ENCODE assay signal across 12 cellular contexts in the genomic region with DNA sequence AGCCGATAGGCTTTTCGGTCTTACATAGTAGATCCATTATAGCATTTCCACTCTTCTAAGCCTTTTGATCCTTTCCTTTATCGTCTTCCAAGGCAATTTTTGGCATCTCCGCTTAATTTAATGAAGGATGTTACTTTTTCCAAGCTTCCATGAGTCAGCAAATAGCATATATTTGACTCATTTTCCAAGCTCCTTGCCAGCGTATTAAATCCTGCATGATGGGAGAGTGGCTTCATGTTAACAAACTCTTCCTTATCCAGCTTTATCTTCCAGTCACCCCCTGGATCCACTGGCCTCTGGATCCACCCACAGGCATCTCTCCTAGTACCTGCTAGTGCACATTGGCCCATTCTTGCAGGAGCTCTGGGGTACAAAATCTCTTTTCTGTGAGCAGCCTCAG. TPM values are rescaled to one million over a fixed set of nuclear protein-coding genes. Genes with fewer than 3 reads are reported as not detected.
DNase-seq lines count a peak whose midpoint lies in the region; ATAC-seq, FAIRE-seq and TF ChIP-seq lines count a peak whose summit lies in the region.
"Had no signal": no experiment of that assay in that cellular context is flagged by ENCODE, and none has a peak within 500 bp of the region (broad histone marks: within the 10 kb centered on the region; RNA-seq: fewer than 3 reads in every experiment).

No MANE protein-coding gene starts in this region.

- H3K4me3 Mint-ChIP-seq in osteocyte (ENCODE audit: unreplicated experiment): no peak overlapping the region
- no peak overlapping the region for H3K4me3 Mint-ChIP-seq in activated T-cell treated with anti-CD3 and anti-CD28 coated beads, Interleukin-2, amount 50 U/mL, for 24 hours
- H3K4me3 Mint-ChIP-seq: stimulated activated naive CD8-positive, alpha-beta T cell treated with anti-CD3 and anti-CD28 coated beads, Interleukin-15, Interleukin-2, amounts not matched to agents 100 ng/mL and 50 ng/mL, for 24 hours had no signal

- H3K9me2 ChIP-seq in PC-3 (replicated peaks; ENCODE audit: low read length): no peaks in the 10 kb centered on the region

- H3K4me3 ChIP-seq in PC-3 (ENCODE audit: low read length) (no peak overlapping the region), endothelial cell of umbilical vein (replicated peaks in 1 of 3; ENCODE audit: insufficient read depth in 1 of 3, low read depth in 1 of 3, low read length in 3 of 3) (no peak overlapping the region)
- H3K4me3 ChIP-seq: heart left ventricle had no signal

- BruUV-seq in PC-3 (replicated peaks; lab: Mats Ljungman, UMichigan) (no TSS peak), endothelial cell of umbilical vein (replicated peaks; lab: Mats Ljungman, UMichigan) (no TSS peak)

- H3K36me3 Mint-ChIP-seq in osteocyte (ENCODE audit: unreplicated experiment): peaks cover 2% of the 10 kb centered on the region
- no peaks in the 10 kb centered on the region for H3K36me3 Mint-ChIP-seq in activated T-cell treated with anti-CD3 and anti-CD28 coated beads, Interleukin-2, amount 50 U/mL, for 24 hours (ENCODE audit: low read depth)

- peaks cover 2% of the 10 kb centered on the region for H3K9me3 Mint-ChIP-seq in osteocyte (ENCODE audit: unreplicated experiment)
- H3K9me3 Mint-ChIP-seq in activated T-cell treated with anti-CD3 and anti-CD28 coated beads, Interleukin-2, amount 50 U/mL, for 24 hours: no peaks in the 10 kb centered on the region
- H3K9me3 Mint-ChIP-seq: stimulated activated naive CD8-positive, alpha-beta T cell treated with anti-CD3 and anti-CD28 coated beads, Interleukin-15, Interleukin-2, amounts not matched to agents 100 ng/mL and 50 ng/mL, for 24 hours had no signal

- intact Hi-C loops in PC-3 (cut with micrococcal nuclease): no loop called here
- intact Hi-C loops in endothelial cell of umbilical vein (cut with micrococcal nuclease): loop anchor here (10.0 kb wide), 1 partner anchor 491 kb away; no protein-coding TSS in a partner anchor

- no peaks in the 10 kb centered on the region for H3K9me3 ChIP-seq in PC-3 (ENCODE audit: low read length)
- H3K9me3 ChIP-seq in endothelial cell of umbilical vein (replicated peaks; ENCODE audit: control insufficient read depth, insufficient read depth, low read length): no peaks in the 10 kb centered on the region

- H3K9me1 ChIP-seq in endothelial cell of umbilical vein (replicated peaks; ENCODE audit: control insufficient read depth, extremely low read depth, insufficient read depth, low read length): no peaks in the 10 kb centered on the region

- POLR2A ChIA-PET in PC-3 (lab: Charles Lee; ENCODE audit: unreplicated experiment): no interaction called here
- POLR2A ChIA-PET in endothelial cell of umbilical vein (lab: Charles Lee): no interaction called here

- no peaks in the 10 kb centered on the region for H4K20me1 ChIP-seq in PC-3 (ENCODE audit: low read length)
- no peaks in the 10 kb centered on the region for H4K20me1 ChIP-seq in endothelial cell of umbilical vein (replicated peaks; ENCODE audit: control insufficient read depth, extremely low read depth, insufficient read depth, low read length)

- peak; percentile 66 for FAIRE-seq in endothelial cell of umbilical vein (lab: Jason Lieb, UNC)
- FAIRE-seq: GM12892 had no signal

- H3F3A ChIP-seq in PC-3 (ENCODE audit: low read length, unreplicated experiment): peaks cover 3% of the 10 kb centered on the region

- DNase-seq in AG20443 (ENCODE audit: low spot score) (peak; percentile 53), PC-3 (peak; percentile 73), endothelial cell of umbilical vein (ENCODE audit: low read depth, low spot score) (peak; percentile 65), osteocyte (ENCODE audit: extremely low spot score, unreplicated experiment) (no peak), T-helper 1 cell (no peak), DMS79 (lab: John Stamatoyannopoulos, UW) (no peak)
- no peak for DNase-seq in activated T-cell treated with anti-CD3 and anti-CD28 coated beads, Interleukin-2, amount 50 U/mL, for 24 hours
- DNase-seq: heart left ventricle had no signal

- peak overlapping the region; percentile 54 for H3K4me2 ChIP-seq in PC-3 (ENCODE audit: low read length)
- H3K4me2 ChIP-seq in endothelial cell of umbilical vein (ENCODE audit: insufficient read depth, low read length): peak overlapping the region; percentile 19

- peaks cover 53% of the 10 kb centered on the region for H3K4me1 Mint-ChIP-seq in osteocyte (ENCODE audit: unreplicated experiment)
- H3K4me1 Mint-ChIP-seq in activated T-cell treated with anti-CD3 and anti-CD28 coated beads, Interleukin-2, amount 50 U/mL, for 24 hours (ENCODE audit: low read depth): no peaks in the 10 kb centered on the region

- TF ChIP-seq CTCF in PC-3 (conservative IDR thresholded peaks at IDR 0.05; ENCODE audit: low read depth, low read length) (no peak), endothelial cell of umbilical vein (IDR thresholded peaks at IDR 0.05; ENCODE audit: extremely low read depth in 1 of 2, insufficient read depth in 1 of 2, low read depth in 1 of 2, low read length in 2 of 2) (no peak), osteocyte (IDR thresholded peaks at IDR 0.05) (no peak)

- H3K4me1 ChIP-seq in PC-3 (ENCODE audit: insufficient read depth, low read length) (peaks cover 15% of the 10 kb centered on the region), endothelial cell of umbilical vein (ENCODE audit: control insufficient read depth, extremely low read depth, insufficient read depth, low read length) (peaks cover 15% of the 10 kb centered on the region)

- ATAC-seq in PC-3 (peak; percentile 86), HG02938 (IDR thresholded peaks at IDR 0.05; ENCODE audit: unreplicated experiment) (no peak)

- H3K9ac ChIP-seq in PC-3 (ENCODE audit: low read length): no peak overlapping the region
- H3K9ac ChIP-seq in endothelial cell of umbilical vein (replicated peaks; ENCODE audit: extremely low read depth, insufficient read depth, low read length): no peak overlapping the region

- H3K27ac ChIP-seq in PC-3 (ENCODE audit: low read length) (no peak overlapping the region), endothelial cell of umbilical vein (ENCODE audit: insufficient read depth, low read depth, low read length) (no peak overlapping the region)

- H3K79me2 ChIP-seq in PC-3 (ENCODE audit: low read length) (no peaks in the 10 kb centered on the region), endothelial cell of umbilical vein (ENCODE audit: control insufficient read depth, insufficient read depth, low read length) (no peaks in the 10 kb centered on the region)

- dilution Hi-C loops in endothelial cell of umbilical vein (cut with MboI; ENCODE audit: extremely low pct_ligation_motif_present, low sequenced_read_pairs): loop anchor here (25.0 kb wide), 1 partner anchor 198 kb away; a partner anchor contains a TSS

- CTCF ChIA-PET in PC-3 (lab: Charles Lee): interaction anchor here (0.6 to 2.0 kb wide), 2 partner anchors 201 to 227 kb away, joined by 3 to 18 read pairs; no protein-coding TSS in a partner anchor
- CTCF ChIA-PET in endothelial cell of umbilical vein (lab: Charles Lee): interaction anchor here (0.7 to 26.4 kb wide), 8 partner anchors 8 to 536 kb away, joined by 3 to 967 read pairs (median 4); a partner anchor contains a TSS

- peak overlapping the region; percentile 93 for H3K27ac Mint-ChIP-seq in osteocyte (ENCODE audit: unreplicated experiment)
- H3K27ac Mint-ChIP-seq in activated T-cell treated with anti-CD3 and anti-CD28 coated beads, Interleukin-2, amount 50 U/mL, for 24 hours: no peak overlapping the region
- H3K27ac Mint-ChIP-seq: stimulated activated naive CD8-positive, alpha-beta T cell treated with anti-CD3 and anti-CD28 coated beads, Interleukin-15, Interleukin-2, amounts not matched to agents 100 ng/mL and 50 ng/mL, for 24 hours had no signal

- H2AFZ ChIP-seq in PC-3 (ENCODE audit: low read length) (peak overlapping the region; percentile 14; the same call in 1 of the 2 replicates), endothelial cell of umbilical vein (ENCODE audit: low read depth, low read length) (peak overlapping the region; percentile 49)

- no peak for TF ChIP-seq POLR2A in endothelial cell of umbilical vein (IDR thresholded peaks at IDR 0.05; ENCODE audit: low read depth, low read length)

- H3K36me3 ChIP-seq in PC-3 (ENCODE audit: low read depth, low read length): no peaks in the 10 kb centered on the region
- no peaks in the 10 kb centered on the region for H3K36me3 ChIP-seq in endothelial cell of umbilical vein (ENCODE audit: control insufficient read depth in 2 of 2, extremely low read depth in 1 of 2, insufficient read depth in 2 of 2, low read length in 2 of 2)
- H3K36me3 ChIP-seq: heart left ventricle had no signal

- H3K27me3 Mint-ChIP-seq in osteocyte (ENCODE audit: unreplicated experiment): peaks cover 4% of the 10 kb centered on the region
- H3K27me3 Mint-ChIP-seq in activated T-cell treated with anti-CD3 and anti-CD28 coated beads, Interleukin-2, amount 50 U/mL, for 24 hours: peaks cover 10% of the 10 kb centered on the region
- H3K27me3 Mint-ChIP-seq: stimulated activated naive CD8-positive, alpha-beta T cell treated with anti-CD3 and anti-CD28 coated beads, Interleukin-15, Interleukin-2, amounts not matched to agents 100 ng/mL and 50 ng/mL, for 24 hours had no signal

- H3K27me3 ChIP-seq in PC-3 (ENCODE audit: low read length) (0 out of 2 replicates have a peak, but pooled peaks cover 6% of the 10 kb centered on the region), endothelial cell of umbilical vein (ENCODE audit: control insufficient read depth in 2 of 2, insufficient read depth in 2 of 2, low read length in 2 of 2) (no peaks in the 10 kb centered on the region)
- H3K27me3 ChIP-seq: heart left ventricle had no signal

RNA-seq across cellular contexts. Expression of a gene that starts 13.0 kb away (rescaled TPM):
- not detected in 2 replicates for total RNA-seq in PC-3 (2014; rRNA removed)
- total RNA-seq in endothelial cell of umbilical vein: not detected in 2 replicates
- polyA plus RNA-seq in endothelial cell of umbilical vein: not detected in 2 replicates
- polyA plus RNA-seq in endothelial cell of umbilical vein (2011; cell fraction: cytosol; rRNA removed): not detected in 2 replicates
- polyA plus RNA-seq in endothelial cell of umbilical vein (2011; cell fraction: nucleus; rRNA removed): not detected in 2 replicates
- polyA plus RNA-seq in endothelial cell of umbilical vein (2012): not detected in 2 replicates
- 1.5 TPM in 1 of 2 replicates, not detected in the other for polyA minus RNA-seq in endothelial cell of umbilical vein
- not detected for polyA minus RNA-seq in endothelial cell of umbilical vein (2011; cell fraction: cytosol; rRNA and poly(A)+ RNA removed)
- polyA minus RNA-seq in endothelial cell of umbilical vein (2011; cell fraction: nucleus; rRNA and poly(A)+ RNA removed): 2.7 and 2.8 TPM in 2 replicates
- total RNA-seq in osteocyte: not detected in 2 replicates
- total RNA-seq: mononuclear cell had no signal
- polyA plus RNA-seq: heart left ventricle had no signal

RNA-seq across cellular contexts. Expression of a gene that starts 38.2 kb away (rescaled TPM):
- total RNA-seq in PC-3 (2014; rRNA removed) (not detected in 2 replicates), endothelial cell of umbilical vein (not detected in 2 replicates), osteocyte (not detected in 2 replicates)
- polyA plus RNA-seq in endothelial cell of umbilical vein: not detected in 2 replicates
- not detected in 2 replicates for polyA plus RNA-seq in endothelial cell of umbilical vein (2011; cell fraction: cytosol; rRNA removed)
- not detected in 2 replicates for polyA plus RNA-seq in endothelial cell of umbilical vein (2011; cell fraction: nucleus; rRNA removed)
- not detected in 2 replicates for polyA plus RNA-seq in endothelial cell of umbilical vein (2012)
- polyA minus RNA-seq in endothelial cell of umbilical vein: not detected in 2 replicates
- not detected for polyA minus RNA-seq in endothelial cell of umbilical vein (2011; cell fraction: cytosol; rRNA and poly(A)+ RNA removed)
- not detected in 2 replicates for polyA minus RNA-seq in endothelial cell of umbilical vein (2011; cell fraction: nucleus; rRNA and poly(A)+ RNA removed)
- total RNA-seq: heart left ventricle, mononuclear cell had no signal
- polyA plus RNA-seq: heart left ventricle had no signal

RNA-seq across cellular contexts. Expression of a gene that starts 51.7 kb away (rescaled TPM):
- total RNA-seq in PC-3 (2014; rRNA removed) (0.18 TPM in 1 of 2 replicates, not detected in the other), endothelial cell of umbilical vein (0.23 and 1.2 TPM in 2 replicates), osteocyte (0.50 and 1.5 TPM in 2 replicates)
- polyA plus RNA-seq in endothelial cell of umbilical vein: 0.13 and 0.30 TPM in 2 replicates
- polyA plus RNA-seq in endothelial cell of umbilical vein (2011; cell fraction: cytosol; rRNA removed): 0.04 and 0.08 TPM in 2 replicates
- 0.46 and 0.88 TPM in 2 replicates for polyA plus RNA-seq in endothelial cell of umbilical vein (2011; cell fraction: nucleus; rRNA removed)
- 0.33 TPM in 1 of 2 replicates, not detected in the other for polyA plus RNA-seq in endothelial cell of umbilical vein (2012)
- 0.36 and 5.2 TPM in 2 replicates for polyA minus RNA-seq in endothelial cell of umbilical vein
- polyA minus RNA-seq in endothelial cell of umbilical vein (2011; cell fraction: cytosol; rRNA and poly(A)+ RNA removed): not detected
- 0.82 TPM in 2 replicates for polyA minus RNA-seq in endothelial cell of umbilical vein (2011; cell fraction: nucleus; rRNA and poly(A)+ RNA removed)

Comparison
In these comparisons a context has a peak if more than half of its experiments do, and no peak if none do; other contexts are left out.
1. DNase-seq: peak in AG20443 (single experiment), PC-3 (single experiment) and endothelial cell of umbilical vein (single experiment); none in osteocyte (single experiment), T-helper 1 cell (0 of 5), DMS79 (single experiment) and activated T-cell treated with anti-CD3 and anti-CD28 coated beads, Interleukin-2, amount 50 U/mL, for 24 hours (single experiment).